Comparison of ENCODE assay signal across 9 cellular contexts in genomic region chr10:109746861-109747260, GRCh38.
"Had no signal": no experiment of that assay in that cellular context is flagged by ENCODE, and none has a peak within 500 bp of the region (broad histone marks: within the 10 kb centered on the region; RNA-seq: fewer than 3 reads in every experiment).

No MANE protein-coding gene starts in this region.

- H3K4me1 Mint-ChIP-seq: IgD-negative memory B cell had no signal

- H3K36me3 Mint-ChIP-seq: IgD-negative memory B cell had no signal

- H3K4me1 ChIP-seq: HAP-1 had no signal

- H3K36me3 ChIP-seq: HAP-1 had no signal

- H3K27me3 Mint-ChIP-seq: IgD-negative memory B cell had no signal

- H3K27ac ChIP-seq: GM23248, HL-60 had no signal

- H3K9me3 ChIP-seq: HAP-1 had no signal

- H3K4me3 Mint-ChIP-seq: HFFc6, IgD-negative memory B cell had no signal

- ATAC-seq: HCT116, HepG2 had no signal

- H3K4me3 ChIP-seq: GM23248, HAP-1 had no signal

- DNase-seq: GM23248, GOT3, H7, HFFc6 had no signal
